ENCODE assay signal across 10 cellular contexts in genomic region chr10:69629519-69629896, GRCh38. TPM values are rescaled to one million over a fixed set of nuclear protein-coding genes. Genes with fewer than 3 reads are reported as not detected.
DNase-seq lines count a peak whose midpoint lies in the region; ATAC-seq and TF ChIP-seq lines count a peak whose summit lies in the region.
"Had no signal": no experiment of that assay in that cellular context is flagged by ENCODE, and none has a peak within 500 bp of the region (broad histone marks: within the 10 kb centered on the region; RNA-seq: fewer than 3 reads in every experiment).

No MANE protein-coding gene starts in this region.

- H3K4me3 Mint-ChIP-seq in chondrocyte (ENCODE audit: unreplicated experiment) = peak overlapping the region; percentile 67

- H3K27ac Mint-ChIP-seq in chondrocyte (ENCODE audit: unreplicated experiment) = no peak overlapping the region

- H3K4me1 ChIP-seq in muscle layer of duodenum (ENCODE audit: control insufficient read depth in 1 of 2, insufficient read depth in 2 of 2, low read length in 2 of 2) = peaks cover 0 to 16% of the 10 kb centered on the region in 2 donors
- H3K4me1 ChIP-seq in upper lobe of left lung = peaks cover 7 to 18% (median 12%) of the 10 kb centered on the region in 4 donors

- TF ChIP-seq EP300 in upper lobe of left lung (IDR thresholded peaks at IDR 0.05) = no peak

- ATAC-seq in upper lobe of left lung (ENCODE audit: low FRiP score in 2 of 2) (no peak), HG03354 (IDR thresholded peaks at IDR 0.05; ENCODE audit: poor library complexity, severe bottlenecking, unreplicated experiment) (no peak)

- WGBS in upper lobe of left lung, 2 donors = 48 to 62% methylated on average over 2 of the region's 2 CpGs

- peaks cover 15% of the 10 kb centered on the region for H3K27me3 Mint-ChIP-seq in chondrocyte (ENCODE audit: low read depth)

- DNase-seq in stimulated activated CD4-positive, alpha-beta T cell treated with anti-CD3 and anti-CD28 coated beads, Interleukin-4, amount 100 ng/mL, for 24 hours = peak; percentile 3
- DNase-seq in stimulated activated CD4-positive, alpha-beta T cell treated with anti-CD3 and anti-CD28 coated beads, Interleukin-2, amount 100 ng/mL, for 48 hours = no peak
- DNase-seq in chondrocyte (ENCODE audit: low spot score) (no peak), upper lobe of left lung (no peak), NOMO-1 treated with DMSO at 0.1 percent for 48 hours (lab: John Stamatoyannopoulos, UW; ENCODE audit: unreplicated experiment) (no peak)
- DNase-seq in NK-92 treated with Interleukin-12 subunit alpha and Interleukin-12 subunit beta, amount 100 ng/mL, for 24 hours (lab: John Stamatoyannopoulos, UW) = no peak
- DNase-seq: NCI-H524 treated with DMSO at 0.1 percent for 48 hours had no signal

- H3K27me3 ChIP-seq in muscle layer of duodenum (ENCODE audit: low read depth, low read length) (no peaks in the 10 kb centered on the region), upper lobe of left lung (peaks cover 0 to 10% (median 0%) of the 10 kb centered on the region in 4 donors)
- H3K27me3 ChIP-seq: vagina had no signal

- TF ChIP-seq CTCF in chondrocyte (IDR thresholded peaks at IDR 0.05) (no peak), upper lobe of left lung (IDR thresholded peaks at IDR 0.05) (no peak)

- H3K9me3 ChIP-seq in muscle layer of duodenum (ENCODE audit: control insufficient read depth in 1 of 2, low read length in 2 of 2) (no peaks in the 10 kb centered on the region), upper lobe of left lung (no peaks in the 10 kb centered on the region)
- H3K9me3 ChIP-seq: vagina had no signal

- peaks cover 3% of the 10 kb centered on the region for H3K9me3 Mint-ChIP-seq in chondrocyte (ENCODE audit: low read depth)

- H3K36me3 ChIP-seq in muscle layer of duodenum (ENCODE audit: control insufficient read depth in 1 of 2, insufficient read depth in 2 of 2, low read length in 2 of 2) (no peaks in the 10 kb centered on the region), upper lobe of left lung (no peaks in the 10 kb centered on the region)
- H3K36me3 ChIP-seq: vagina had no signal

- H3K4me3 ChIP-seq in muscle layer of duodenum (ENCODE audit: low read depth in 1 of 2, low read length in 2 of 2) (peak overlapping the region; percentile 48 to 62), upper lobe of left lung (peak overlapping the region in 3 of 4 donors; percentile 57 to 73 (median 65))

- H3K36me3 Mint-ChIP-seq in chondrocyte (ENCODE audit: low read depth) = peaks cover 12% of the 10 kb centered on the region

- no peak overlapping the region for H3K27ac ChIP-seq in muscle layer of duodenum (ENCODE audit: low read length)
- H3K27ac ChIP-seq in upper lobe of left lung = peak overlapping the region in 1 of 4 donors; percentile 47

- TF ChIP-seq POLR2A in upper lobe of left lung (IDR thresholded peaks at IDR 0.05) = no peak

- peaks cover 5% of the 10 kb centered on the region for H3K4me1 Mint-ChIP-seq in chondrocyte (ENCODE audit: low read depth)

RNA-seq across cellular contexts. Expression of gene FAM241B, which starts 0.5 kb away (rescaled TPM):
- 5.0 to 13.7 TPM (median 9.7 TPM) in 3 replicates for total RNA-seq in chondrocyte
- 1 to 10 TPM in 5 of 6 donors, not detected in 1; 3.1 to 7.7 (median 6.5) TPM for total RNA-seq in upper lobe of left lung

RNA-seq across cellular contexts. Expression of gene NEUROG3, which starts 56.3 kb away (rescaled TPM):
- not detected in 3 replicates for total RNA-seq in chondrocyte
- not detected for total RNA-seq in upper lobe of left lung
- total RNA-seq: vagina had no signal
